12 cellular contexts compared by ENCODE assay signal in genomic region chr1:237012789-237013383, GRCh38. TPM values are rescaled to one million over a fixed set of nuclear protein-coding genes. Genes with fewer than 3 reads are reported as not detected.
A peak's percentile ranks its signal among the peaks of the same experiment; 100 is the strongest.
DNase-seq lines count a peak whose midpoint lies in the region; ATAC-seq, FAIRE-seq and TF ChIP-seq lines count a peak whose summit lies in the region.
"Had no signal": no experiment of that assay in that cellular context is flagged by ENCODE, and none has a peak within 500 bp of the region (broad histone marks: within the 10 kb centered on the region; RNA-seq: fewer than 3 reads in every experiment).

No MANE protein-coding gene starts in this region.

- H4K20me1 ChIP-seq in GM23338 (replicated peaks; ENCODE audit: insufficient read depth) = no peaks in the 10 kb centered on the region

- H3K36me3 ChIP-seq in GM23338 (ENCODE audit: insufficient read depth) (no peaks in the 10 kb centered on the region), rectal smooth muscle tissue (ENCODE audit: control insufficient read depth, insufficient read depth, low read length) (no peaks in the 10 kb centered on the region)

- H3K9ac ChIP-seq in rectal smooth muscle tissue (ENCODE audit: low read length) = no peak overlapping the region

- no peak overlapping the region; the same call in 1 of the 2 replicates for H3K27ac Mint-ChIP-seq in GM23338
- H3K27ac Mint-ChIP-seq: memory B cell had no signal

- peaks cover 48% of the 10 kb centered on the region for H3K4me1 ChIP-seq in GM23338 (ENCODE audit: insufficient read depth)
- peaks cover 15% of the 10 kb centered on the region for H3K4me1 ChIP-seq in rectal smooth muscle tissue (ENCODE audit: control insufficient read depth, insufficient read depth, low read length)

- peaks cover 2% of the 10 kb centered on the region for H3K27me3 Mint-ChIP-seq in GM23338 (ENCODE audit: insufficient read depth, low read depth, poor library complexity)
- H3K27me3 Mint-ChIP-seq: memory B cell had no signal

- H3K27me3 ChIP-seq in GM23338 (ENCODE audit: insufficient read depth) = no peaks in the 10 kb centered on the region
- H3K27me3 ChIP-seq in rectal smooth muscle tissue (ENCODE audit: control insufficient read depth, insufficient read depth, low read length) = no peaks in the 10 kb centered on the region

- peak overlapping the region; percentile 52; the same call in 1 of the 2 replicates for H2AFZ ChIP-seq in GM23338

- H3K9me3 Mint-ChIP-seq in GM23338 = no peaks in the 10 kb centered on the region; the same call in 2 of the 3 replicates
- H3K9me3 Mint-ChIP-seq: memory B cell had no signal

- no peaks in the 10 kb centered on the region for H3K79me2 ChIP-seq in GM23338 (replicated peaks; ENCODE audit: insufficient read depth)

- H3K4me3 Mint-ChIP-seq in GM23338 = no peak overlapping the region
- H3K4me3 Mint-ChIP-seq: memory B cell had no signal

- no peak for DNase-seq in GM23338 (ENCODE audit: low spot score)
- DNase-seq in RCC 7860 (ENCODE audit: low spot score) = peak; percentile 87
- DNase-seq in fibroblast of pulmonary artery (ENCODE audit: low read depth) = peak; percentile 28
- no peak for DNase-seq in NCI-H187 (lab: John Stamatoyannopoulos, UW)
- DNase-seq in activated naive CD4-positive, alpha-beta T cell treated with anti-CD3 and anti-CD28 coated beads, Interleukin-2, amount 50 U/mL, for 16 hours = no peak
- DNase-seq: effector CD4-positive, alpha-beta T cell; stimulated activated CD4-positive, alpha-beta T cell treated with anti-CD3 and anti-CD28 coated beads, Interleukin-4, amount 100 ng/mL, for 4 hours had no signal

- no peak overlapping the region for H3K4me2 ChIP-seq in GM23338

- TF ChIP-seq CTCF in GM23338 (conservative IDR thresholded peaks at IDR 0.05; ENCODE audit: low read depth in 2 of 2) = no peak
- TF ChIP-seq CTCF in fibroblast of pulmonary artery (IDR thresholded peaks at IDR 0.05; ENCODE audit: low read length, missing control alignments) = no peak

- no peak overlapping the region for H3K27ac ChIP-seq in GM23338 (ENCODE audit: low read depth)
- H3K27ac ChIP-seq in rectal smooth muscle tissue (ENCODE audit: low read depth, low read length) = peak overlapping the region; percentile 71

- H3F3A ChIP-seq in GM23338 (replicated peaks; ENCODE audit: low read depth) = no peaks in the 10 kb centered on the region

- FAIRE-seq in RCC 7860 (lab: Jason Lieb, UNC) = peak; percentile 93

- H3K9me2 ChIP-seq in GM23338 (ENCODE audit: insufficient read depth) = peaks cover 13% of the 10 kb centered on the region; the same call in 1 of the 2 replicates

- peaks cover 46% of the 10 kb centered on the region for H3K4me1 Mint-ChIP-seq in GM23338
- H3K4me1 Mint-ChIP-seq: memory B cell had no signal

- no peaks in the 10 kb centered on the region for H3K36me3 Mint-ChIP-seq in GM23338 (ENCODE audit: low read depth)
- H3K36me3 Mint-ChIP-seq: memory B cell had no signal

- ATAC-seq in GM23338 = no peak
- ATAC-seq in GM21390 (IDR thresholded peaks at IDR 0.05; ENCODE audit: unreplicated experiment) = no peak
- ATAC-seq in GM19351 (IDR thresholded peaks at IDR 0.05; ENCODE audit: unreplicated experiment) = no peak

- H3K4me3 ChIP-seq in GM23338 = no peak overlapping the region
- H3K4me3 ChIP-seq in fibroblast of pulmonary artery (replicated peaks; ENCODE audit: low read depth, low read length) = no peak overlapping the region
- peak overlapping the region; percentile 31 for H3K4me3 ChIP-seq in rectal smooth muscle tissue (ENCODE audit: low read length)

TF ChIP-seq in GM23338, 12 proteins besides CTCF, POLR2A, EP300 and RAD21:
- TF ChIP-seq ZNF462 (CRISPR knock-in tag; IDR thresholded peaks at IDR 0.05) = no peak
- no peak for TF ChIP-seq ZNF331 (CRISPR knock-in tag; IDR thresholded peaks at IDR 0.05; ENCODE audit: low read depth)
- TF ChIP-seq JUNB (IDR thresholded peaks at IDR 0.05; ENCODE audit: unreplicated experiment) = no peak
- TF ChIP-seq POLR2AphosphoS5 (IDR thresholded peaks at IDR 0.05; ENCODE audit: low read depth) = no peak
- no peak for TF ChIP-seq CREB1 (CRISPR knock-in tag; IDR thresholded peaks at IDR 0.05; ENCODE audit: low read depth)

RNA-seq across cellular contexts. Expression of gene MT1HL1, which starts 8.6 kb away (rescaled TPM):
- total RNA-seq in GM23338 (2014; rRNA removed; shearing (Covaris generic)) = not detected in 2 replicates
- polyA plus RNA-seq in GM23338 (2016; fragmentation: Nextera tagmentation; extraction: Ambion mirVana) = not detected in 2 replicates
- total RNA-seq: OCI-LY7 had no signal

RNA-seq across cellular contexts. Expression of gene RYR2, which starts 29.1 kb away (rescaled TPM):
- 6.7 and 10.0 TPM in 2 replicates for total RNA-seq in GM23338 (2014; rRNA removed; shearing (Covaris generic))
- 1.7 and 8.9 TPM in 2 replicates for polyA plus RNA-seq in GM23338 (2016; fragmentation: Nextera tagmentation; extraction: Ambion mirVana)
- total RNA-seq: OCI-LY7 had no signal

Comparison
In these comparisons a context has a peak if more than half of its experiments do, and no peak if none do; other contexts are left out.
1. DNase-seq: peak in RCC 7860 (single experiment) and fibroblast of pulmonary artery (single experiment); none in GM23338 (single experiment), NCI-H187 (0 of 2) and activated naive CD4-positive, alpha-beta T cell treated with anti-CD3 and anti-CD28 coated beads, Interleukin-2, amount 50 U/mL, for 16 hours (single experiment).